ENCODE assay signal across 14 cellular contexts in genomic region chr18:70154591-70155194, GRCh38. TPM values are rescaled to one million over a fixed set of nuclear protein-coding genes. Genes with fewer than 3 reads are reported as not detected.
A peak's percentile ranks its signal among the peaks of the same experiment; 100 is the strongest.
DNase-seq lines count a peak whose midpoint lies in the region; ATAC-seq and TF ChIP-seq lines count a peak whose summit lies in the region.
"Had no signal": no experiment of that assay in that cellular context is flagged by ENCODE, and none has a peak within 500 bp of the region (broad histone marks: within the 10 kb centered on the region; RNA-seq: fewer than 3 reads in every experiment).

No MANE protein-coding gene starts in this region.

- H3K4me3 ChIP-seq in AG10803 (ENCODE audit: low read length) = no peak overlapping the region
- no peak overlapping the region for H3K4me3 ChIP-seq in brain microvascular endothelial cell (ENCODE audit: low read depth, low read length)
- H3K4me3 ChIP-seq: GM23338 had no signal

- ATAC-seq in GM18873 (IDR thresholded peaks at IDR 0.05; ENCODE audit: low FRiP score, unreplicated experiment) = no peak
- ATAC-seq in HG03457 (IDR thresholded peaks at IDR 0.05; ENCODE audit: unreplicated experiment) = no peak
- ATAC-seq: GM23338 had no signal

- DNase-seq in AG10803 (ENCODE audit: low read depth) = peak; percentile 85
- DNase-seq in HT1080 (ENCODE audit: low read depth) = peak; percentile 25
- DNase-seq in brain microvascular endothelial cell = peak; percentile 92
- peak; percentile 73 for DNase-seq in myocyte (ENCODE audit: low read depth)
- no peak for DNase-seq in NCI-H128 (lab: John Stamatoyannopoulos, UW; ENCODE audit: unreplicated experiment)
- no peak for DNase-seq in C1 segment of cervical spinal cord (lab: John Stamatoyannopoulos, UW)
- DNase-seq: activated CD4-positive, alpha-beta T cell treated with anti-CD3 and anti-CD28 coated beads, Interleukin-2, amount 10 ng/mL, durations not matched to agents 7 days and 5 days; activated gamma-delta T cell; CD4-positive, CD25-positive, alpha-beta regulatory T cell; foreskin melanocyte; NCI-H2081 treated with DMSO at 0.1 percent for 48 hours had no signal

- no peaks in the 10 kb centered on the region for H3K27me3 ChIP-seq in brain microvascular endothelial cell (replicated peaks)

- no peak overlapping the region for H3K27ac ChIP-seq in brain microvascular endothelial cell

- TF ChIP-seq CTCF in AG10803 (conservative IDR thresholded peaks at IDR 0.05; ENCODE audit: low read length) (no peak), brain microvascular endothelial cell (IDR thresholded peaks at IDR 0.05; ENCODE audit: low read depth, low read length, missing control alignments) (no peak)

- in situ Hi-C loops in brain microvascular endothelial cell (cut with HindIII; ENCODE audit: low pct_ligation_motif_present, low sequenced_read_pairs) = no loop called here

- H3K36me3 ChIP-seq in brain microvascular endothelial cell (replicated peaks) = no peaks in the 10 kb centered on the region

RNA-seq across cellular contexts. Expression of gene RTTN, which starts 50.8 kb away (rescaled TPM):
- 11.7 and 13.0 TPM in 2 replicates for total RNA-seq in HT1080 (2014; rRNA removed; shearing (Covaris generic))
- 6.6 and 7.2 TPM in 2 replicates for polyA plus RNA-seq in HT1080 (2015; cell fraction: cytosol; rRNA removed)
- polyA plus RNA-seq in HT1080 (2015; cell fraction: nucleus; rRNA removed) = 31.3 and 36.1 TPM in 2 replicates
- total RNA-seq in myocyte = 9.4 and 16.2 TPM in 2 replicates
- 4.4 TPM for polyA plus RNA-seq in myocyte (2012)

Comparison
In these comparisons a context has a peak if more than half of its experiments do, and no peak if none do; other contexts are left out.
1. DNase-seq: peak in AG10803 (single experiment), HT1080 (single experiment), brain microvascular endothelial cell (single experiment) and myocyte (single experiment); none in NCI-H128 (single experiment) and C1 segment of cervical spinal cord (0 of 14).